8 cellular contexts compared by ENCODE assay signal in genomic region chr20:31869942-31870702, GRCh38. TPM values are rescaled to one million over a fixed set of nuclear protein-coding genes. Genes with fewer than 3 reads are reported as not detected.
DNase-seq lines count a peak whose midpoint lies in the region; ATAC-seq and TF ChIP-seq lines count a peak whose summit lies in the region.

Gene DUSP15, minus strand, starts transcription at chr20:31870527. Its CDS starts 190 bp downstream, at chr20:31870337.
Gene TTLL9, plus strand, starts transcription at chr20:31870634. Its CDS starts 493 bp downstream, at chr20:31871127.

- peak; percentile 30 to 33 for ATAC-seq in activated CD4-positive, CD25-positive, alpha-beta regulatory T cell treated with anti-CD3 and anti-CD28 coated beads, Interleukin-2, amount 50 U/mL, for 24 hours
- ATAC-seq in HG03521 (IDR thresholded peaks at IDR 0.05; ENCODE audit: unreplicated experiment): no peak

- whole genome bisulfite sequencing in transverse colon (ENCODE audit: low coverage in 1 of 2), 2 donors: 2% methylated on average over 67 of the region's 79 CpGs; no CpG with 5 or more reads in 1 of the 2 donors

- H3K27ac ChIP-seq in SK-N-MC (no peak within 1 kb of the TSS), transverse colon (peak within 1 kb of the TSS; percentile 10 to 51 (median 40))

- H3K4me1 ChIP-seq in endocrine pancreas (ENCODE audit: control insufficient read depth, insufficient read depth, low read length): no peaks in the 10 kb centered on the region
- peaks cover 0 to 20% (median 15%) of the 10 kb centered on the region in 4 donors for H3K4me1 ChIP-seq in transverse colon

- in situ Hi-C loops in transverse colon (cut with MboI; ENCODE audit: low pct_ligation_motif_present in 1 of 4, low pct_unique_long_range_greater_than_20kb in 1 of 4, low sequenced_read_pairs in 3 of 4): no loop called here

- no peak for TF ChIP-seq POLR2A in transverse colon (IDR thresholded peaks at IDR 0.05)

- no peak for DNase-seq in activated CD4-positive, CD25-positive, alpha-beta regulatory T cell (lab: John Stamatoyannopoulos, UW)
- DNase-seq in SK-N-MC (ENCODE audit: low read depth, low spot score) (no peak), middle frontal gyrus (ENCODE audit: extremely low spot score, low spot score) (peak; percentile 20), transverse colon (peak; percentile 26), NCI-H2081 treated with DMSO at 0.1 percent for 48 hours (lab: John Stamatoyannopoulos, UW) (no peak)

- no peak for TF ChIP-seq EP300 in transverse colon (IDR thresholded peaks at IDR 0.05; ENCODE audit: low read depth)

- no peaks in the 10 kb centered on the region for H3K27me3 ChIP-seq in endocrine pancreas (ENCODE audit: control insufficient read depth, insufficient read depth, low read length)
- H3K27me3 ChIP-seq in transverse colon: peaks cover 38% of the 10 kb centered on the region

- peak within 1 kb of the TSS; percentile 75 for H3K4me3 ChIP-seq in SK-N-MC
- H3K4me3 ChIP-seq in endocrine pancreas (ENCODE audit: control insufficient read depth, insufficient read depth, low read length): peak within 1 kb of the TSS; percentile 76
- H3K4me3 ChIP-seq in transverse colon: peak within 1 kb of the TSS; percentile 39 to 73 (median 58)

- TF ChIP-seq CTCF in transverse colon (IDR thresholded peaks at IDR 0.05): no peak

- H3K9me3 ChIP-seq in SK-N-MC (ENCODE audit: low read depth, low read length): no peaks in the 10 kb centered on the region
- no peaks in the 10 kb centered on the region for H3K9me3 ChIP-seq in endocrine pancreas (ENCODE audit: control insufficient read depth, low read length)
- no peaks in the 10 kb centered on the region for H3K9me3 ChIP-seq in transverse colon

- intact Hi-C loops in transverse colon (cut with DNase I; ENCODE audit: low total_unique reads): no loop called here

- H3K9ac ChIP-seq in SK-N-MC (ENCODE audit: insufficient read length) (peak within 1 kb of the TSS; percentile 20), endocrine pancreas (ENCODE audit: control insufficient read depth, insufficient read depth, low read length) (peak within 1 kb of the TSS; percentile 94)

- H3K36me3 ChIP-seq in SK-N-MC (ENCODE audit: insufficient read depth, low read length) (no peaks in the 10 kb centered on the region), endocrine pancreas (ENCODE audit: control insufficient read depth, insufficient read depth, low read length) (no peaks in the 10 kb centered on the region), transverse colon (no peaks in the 10 kb centered on the region)

RNA-seq across cellular contexts. Expression of gene DUSP15, which starts in this region (rescaled TPM):
- 1 to 10 TPM in 1 of 4 donors, not detected in 3; 1.1 TPM for total RNA-seq in transverse colon

RNA-seq across cellular contexts. Expression of gene TTLL9, which starts in this region (rescaled TPM):
- not detected for total RNA-seq in transverse colon

Comparison
In these comparisons a context has a peak if more than half of its experiments do, and no peak if none do; other contexts are left out.
1. DNase-seq: peak in middle frontal gyrus (single experiment) and transverse colon (single experiment); none in activated CD4-positive, CD25-positive, alpha-beta regulatory T cell (0 of 4), SK-N-MC (single experiment) and NCI-H2081 treated with DMSO at 0.1 percent for 48 hours (single experiment).
2. Peak in every context shown above with its lines, with median percentiles within 50 percentile points of each other: H3K4me3 ChIP-seq.